In the genomic region with DNA sequence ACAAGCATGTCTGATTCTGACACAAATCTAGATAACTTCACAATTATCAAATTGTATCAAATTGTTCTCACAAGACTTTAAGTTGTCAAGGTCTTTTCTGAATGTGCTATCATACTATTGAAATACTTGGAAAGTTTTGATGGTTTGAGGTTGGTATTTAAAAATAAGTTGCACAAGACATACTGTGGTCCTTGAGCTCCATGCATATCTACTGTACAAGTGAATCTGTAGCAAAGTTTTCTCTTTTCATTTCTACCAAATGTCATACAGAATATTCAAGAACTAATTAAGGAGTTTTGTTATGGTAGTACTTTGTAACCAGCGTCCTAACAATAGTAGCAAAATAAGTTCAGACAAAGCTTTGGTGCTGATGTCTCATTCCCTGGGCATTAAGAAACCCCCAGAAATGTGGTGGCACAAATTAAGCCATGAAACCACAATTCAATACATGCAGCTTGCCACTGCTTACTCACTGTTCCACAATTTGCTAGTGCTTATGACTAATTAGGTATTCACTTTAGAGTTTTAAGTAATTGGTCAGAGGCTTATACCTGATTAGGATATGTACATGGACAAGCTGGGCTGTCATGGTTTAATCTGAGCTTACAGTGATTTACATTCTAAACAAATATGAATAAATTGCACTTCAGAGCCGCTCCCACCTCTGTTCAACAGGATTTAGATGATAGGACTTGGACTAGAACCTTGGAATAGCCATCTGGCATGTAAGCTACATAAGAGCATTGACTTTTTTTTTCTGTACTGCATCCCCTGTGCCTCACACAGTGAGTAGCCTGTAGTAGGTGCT, we compare ENCODE assay signal across 1 cellular context.
TF ChIP-seq lines count a peak whose summit lies in the region.

No MANE protein-coding gene starts in this region.

TF ChIP-seq in GM23338, 12 proteins besides CTCF, POLR2A, EP300 and RAD21 (continued from another document):
- TF ChIP-seq ZNF462 (CRISPR knock-in tag; IDR thresholded peaks at IDR 0.05) (no peak), JUNB (IDR thresholded peaks at IDR 0.05; ENCODE audit: unreplicated experiment) (no peak), EZH2 (IDR thresholded peaks at IDR 0.05; ENCODE audit: low read depth, unreplicated experiment) (no peak), ZNF114 (CRISPR knock-in tag; IDR thresholded peaks at IDR 0.05) (no peak), STAT1 (IDR thresholded peaks at IDR 0.05; ENCODE audit: unreplicated experiment) (no peak), CREB1 (CRISPR knock-in tag; IDR thresholded peaks at IDR 0.05; ENCODE audit: low read depth) (no peak)
- TF ChIP-seq, protein P1, sequence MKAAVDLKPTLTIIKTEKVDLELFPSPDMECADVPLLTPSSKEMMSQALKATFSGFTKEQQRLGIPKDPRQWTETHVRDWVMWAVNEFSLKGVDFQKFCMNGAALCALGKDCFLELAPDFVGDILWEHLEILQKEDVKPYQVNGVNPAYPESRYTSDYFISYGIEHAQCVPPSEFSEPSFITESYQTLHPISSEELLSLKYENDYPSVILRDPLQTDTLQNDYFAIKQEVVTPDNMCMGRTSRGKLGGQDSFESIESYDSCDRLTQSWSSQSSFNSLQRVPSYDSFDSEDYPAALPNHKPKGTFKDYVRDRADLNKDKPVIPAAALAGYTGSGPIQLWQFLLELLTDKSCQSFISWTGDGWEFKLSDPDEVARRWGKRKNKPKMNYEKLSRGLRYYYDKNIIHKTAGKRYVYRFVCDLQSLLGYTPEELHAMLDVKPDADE (IDR thresholded peaks at IDR 0.05), result no peak
